In the genomic region with DNA sequence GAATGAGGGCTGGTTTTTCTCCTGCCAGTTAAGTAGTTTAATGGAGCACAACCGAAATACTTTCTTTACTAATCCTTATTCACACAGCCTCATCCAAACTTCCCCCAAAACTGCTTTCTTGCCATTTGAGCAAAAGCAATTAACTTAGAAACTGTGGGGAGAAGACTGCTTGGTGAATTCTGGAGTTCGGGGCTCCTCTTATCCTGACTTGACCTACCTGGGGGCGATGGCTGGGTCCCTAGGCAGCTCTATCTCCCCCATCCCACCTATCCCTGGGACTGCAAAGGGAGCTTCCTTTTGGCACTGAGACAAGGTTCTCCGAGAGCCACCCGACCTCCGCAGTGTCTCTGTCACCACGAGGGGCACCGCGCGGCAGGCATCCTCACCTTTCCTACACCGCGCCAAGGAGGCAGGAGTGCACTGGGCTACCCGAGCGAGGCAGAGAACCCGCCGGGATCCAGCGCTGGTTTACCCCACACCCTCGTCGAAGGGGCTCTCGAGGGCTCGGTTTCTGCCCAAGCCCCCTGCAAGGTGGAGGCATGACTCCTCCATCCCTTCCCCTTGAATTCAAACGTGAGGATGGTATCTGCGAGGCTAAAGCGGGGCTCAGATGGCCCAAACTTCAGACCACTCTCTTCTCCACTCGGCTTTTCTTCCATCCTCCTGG, we compare ENCODE assay signal across 8 cellular contexts. TPM values are rescaled to one million over a fixed set of nuclear protein-coding genes. Genes with fewer than 3 reads are reported as not detected.
A peak's percentile ranks its signal among the peaks of the same experiment; 100 is the strongest.
DNase-seq lines count a peak whose midpoint lies in the region; ATAC-seq, FAIRE-seq and TF ChIP-seq lines count a peak whose summit lies in the region.

No MANE protein-coding gene starts in this region.

- H3K27me3 ChIP-seq in CD4-positive, CD25-positive, alpha-beta regulatory T cell (ENCODE audit: control insufficient read depth, insufficient read depth, low read length) = no peaks in the 10 kb centered on the region

- no peaks in the 10 kb centered on the region for H3K9me3 ChIP-seq in CD4-positive, CD25-positive, alpha-beta regulatory T cell (ENCODE audit: control insufficient read depth in 2 of 2, low read length in 2 of 2)

- peak overlapping the region; percentile 86 to 100 (median 100) for H3K27ac Mint-ChIP-seq in CD4-positive, CD25-positive, alpha-beta regulatory T cell

- peak; percentile 21 to 56 (median 38) for DNase-seq in CD4-positive, CD25-positive, alpha-beta regulatory T cell
- DNase-seq in NCI-H69 (lab: John Stamatoyannopoulos, UW) (peak; percentile 73), fibroblast of the aortic adventitia (ENCODE audit: low read depth) (no peak), nucleus accumbens (lab: John Stamatoyannopoulos, UW) (peak in 34 of 56 donors; percentile 7 to 52 (median 32)), urothelium cell line (ENCODE audit: low spot score) (peak; percentile 53)
- peak; percentile 41 for DNase-seq in activated T-cell treated with anti-CD3 and anti-CD28 coated beads, Interleukin-2, amount 50 U/mL, for 4 hours

- H3K27ac ChIP-seq in CD4-positive, CD25-positive, alpha-beta regulatory T cell (ENCODE audit: insufficient read depth, low read length, poor library complexity, severe bottlenecking) = peak overlapping the region; percentile 100

- no peak for TF ChIP-seq CTCF in fibroblast of the aortic adventitia (IDR thresholded peaks at IDR 0.05; ENCODE audit: insufficient read depth, low read length)

- peaks cover 9% of the 10 kb centered on the region for H3K36me3 ChIP-seq in CD4-positive, CD25-positive, alpha-beta regulatory T cell (ENCODE audit: control insufficient read depth, insufficient read depth, low read length)

- FAIRE-seq in urothelium cell line (lab: Jason Lieb, UNC) = no peak

- peaks cover 32% of the 10 kb centered on the region for H3K4me1 ChIP-seq in CD4-positive, CD25-positive, alpha-beta regulatory T cell (ENCODE audit: control insufficient read depth, insufficient read depth, low read length, poor library complexity, severe bottlenecking)

- H3K9me3 Mint-ChIP-seq in CD4-positive, CD25-positive, alpha-beta regulatory T cell = peaks cover 0 to 2% (median 0%) of the 10 kb centered on the region in 7 donors
- no peaks in the 10 kb centered on the region for H3K9me3 Mint-ChIP-seq in activated T-cell treated with anti-CD3 and anti-CD28 coated beads, Interleukin-2, amount 50 U/mL, for 4 hours

- ATAC-seq in CD4-positive, CD25-positive, alpha-beta regulatory T cell (ENCODE audit: low read depth in 2 of 2) = no peak
- ATAC-seq in GM21619 (IDR thresholded peaks at IDR 0.05; ENCODE audit: unreplicated experiment) (peak; percentile 15), HG02970 (IDR thresholded peaks at IDR 0.05; ENCODE audit: low FRiP score, unreplicated experiment) (no peak)
- ATAC-seq in activated T-cell treated with anti-CD3 and anti-CD28 coated beads, Interleukin-2, amount 50 U/mL, for 4 hours = peak; percentile 20 to 23

- H3K36me3 Mint-ChIP-seq in CD4-positive, CD25-positive, alpha-beta regulatory T cell = peaks cover 12% of the 10 kb centered on the region
- H3K36me3 Mint-ChIP-seq in activated T-cell treated with anti-CD3 and anti-CD28 coated beads, Interleukin-2, amount 50 U/mL, for 4 hours (ENCODE audit: insufficient read depth) = peaks cover 22% of the 10 kb centered on the region

- H3K4me3 ChIP-seq in CD4-positive, CD25-positive, alpha-beta regulatory T cell (ENCODE audit: low read depth, low read length) = peak overlapping the region; percentile 76
- H3K4me3 ChIP-seq in fibroblast of the aortic adventitia (ENCODE audit: low read depth, low read length) = peak overlapping the region; percentile 91

- H3K27me3 Mint-ChIP-seq in CD4-positive, CD25-positive, alpha-beta regulatory T cell = no peaks in the 10 kb centered on the region
- no peaks in the 10 kb centered on the region for H3K27me3 Mint-ChIP-seq in activated T-cell treated with anti-CD3 and anti-CD28 coated beads, Interleukin-2, amount 50 U/mL, for 4 hours (ENCODE audit: low read depth)

- H3K4me3 Mint-ChIP-seq in CD4-positive, CD25-positive, alpha-beta regulatory T cell = peak overlapping the region; percentile 97 to 100 (median 98)
- peak overlapping the region; percentile 99 for H3K4me3 Mint-ChIP-seq in activated T-cell treated with anti-CD3 and anti-CD28 coated beads, Interleukin-2, amount 50 U/mL, for 4 hours

- peaks cover 17 to 65% (median 41%) of the 10 kb centered on the region in 4 donors for H3K4me1 Mint-ChIP-seq in CD4-positive, CD25-positive, alpha-beta regulatory T cell
- peaks cover 42% of the 10 kb centered on the region for H3K4me1 Mint-ChIP-seq in activated T-cell treated with anti-CD3 and anti-CD28 coated beads, Interleukin-2, amount 50 U/mL, for 4 hours (ENCODE audit: low read depth)

RNA-seq across cellular contexts. Expression of a gene that starts 0.7 kb away (rescaled TPM):
- total RNA-seq in CD4-positive, CD25-positive, alpha-beta regulatory T cell = 30.5 TPM
- 10 to 100 TPM in 3 of 4 donors, 1 to 10 TPM in 1; 8.6 to 22.8 (median 15.5) TPM for polyA plus RNA-seq in CD4-positive, CD25-positive, alpha-beta regulatory T cell
- 100 to 1,000 TPM; 124 to 141 (median 129) TPM for total RNA-seq in activated T-cell treated with anti-CD3 and anti-CD28 coated beads, Interleukin-2, amount 50 U/mL, for 4 hours
- 4.8 and 20.8 TPM in 2 replicates for total RNA-seq in fibroblast of the aortic adventitia (ENCODE audit: low replicate concordance)

RNA-seq across cellular contexts. Expression of a gene that starts 1.0 kb away (rescaled TPM):
- 167 TPM for total RNA-seq in CD4-positive, CD25-positive, alpha-beta regulatory T cell
- 100 to 1,000 TPM; 413 to 484 (median 460) TPM for polyA plus RNA-seq in CD4-positive, CD25-positive, alpha-beta regulatory T cell
- total RNA-seq in activated T-cell treated with anti-CD3 and anti-CD28 coated beads, Interleukin-2, amount 50 U/mL, for 4 hours = 100 to 1,000 TPM; 515 to 540 (median 521) TPM
- 214 and 276 TPM in 2 replicates for total RNA-seq in fibroblast of the aortic adventitia (ENCODE audit: low replicate concordance)

RNA-seq across cellular contexts. Expression of a gene that starts 30.5 kb away (rescaled TPM):
- 37.4 TPM for total RNA-seq in CD4-positive, CD25-positive, alpha-beta regulatory T cell
- 10 to 100 TPM; 41.8 to 56.0 (median 49.3) TPM for polyA plus RNA-seq in CD4-positive, CD25-positive, alpha-beta regulatory T cell
- 10 to 100 TPM; 17.1 to 19.7 (median 18.4) TPM for total RNA-seq in activated T-cell treated with anti-CD3 and anti-CD28 coated beads, Interleukin-2, amount 50 U/mL, for 4 hours
- total RNA-seq in fibroblast of the aortic adventitia (ENCODE audit: low replicate concordance) = 29.0 and 37.9 TPM in 2 replicates

RNA-seq across cellular contexts. Expression of a gene that starts 59.3 kb away (rescaled TPM):
- total RNA-seq in CD4-positive, CD25-positive, alpha-beta regulatory T cell = not detected
- not detected for polyA plus RNA-seq in CD4-positive, CD25-positive, alpha-beta regulatory T cell
- total RNA-seq in activated T-cell treated with anti-CD3 and anti-CD28 coated beads, Interleukin-2, amount 50 U/mL, for 4 hours = under 1 TPM in 2 of 3 donors, not detected in 1; 0.08 to 0.16 TPM
- total RNA-seq in fibroblast of the aortic adventitia (ENCODE audit: low replicate concordance) = 3.3 and 3.8 TPM in 2 replicates

Comparison
In these comparisons a context has a peak if more than half of its experiments do, and no peak if none do; other contexts are left out.
1. ATAC-seq: peak in GM21619 (single experiment) and activated T-cell treated with anti-CD3 and anti-CD28 coated beads, Interleukin-2, amount 50 U/mL, for 4 hours (2 of 2); none in CD4-positive, CD25-positive, alpha-beta regulatory T cell (0 of 2) and HG02970 (single experiment).